ENCODE assay signal across 15 cellular contexts in the genomic region with DNA sequence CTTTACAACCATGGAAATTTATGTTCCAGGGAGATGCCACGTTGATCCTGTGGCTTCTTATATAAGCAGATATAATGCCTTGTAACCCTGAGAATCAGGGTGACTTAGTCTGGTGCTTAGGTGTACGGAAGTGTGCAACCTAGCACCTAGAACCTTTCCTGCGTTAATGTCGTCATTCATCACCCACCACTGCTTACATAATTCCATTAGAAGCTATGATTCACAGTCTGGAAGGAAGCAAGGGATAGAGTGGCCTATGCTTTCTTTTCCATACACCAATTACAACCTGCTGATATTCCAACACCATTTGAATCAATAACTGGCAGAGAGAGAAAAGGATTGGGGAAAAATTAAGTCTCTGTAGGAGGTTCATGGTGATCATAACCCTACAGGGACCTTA.
"Had no signal": no experiment of that assay in that cellular context is flagged by ENCODE, and none has a peak within 500 bp of the region (broad histone marks: within the 10 kb centered on the region; RNA-seq: fewer than 3 reads in every experiment).

No MANE protein-coding gene starts in this region.

- H3K9me3 Mint-ChIP-seq: nephron progenitor cell had no signal

- H3K36me3 Mint-ChIP-seq: stimulated activated effector memory CD8-positive, alpha-beta T cell treated with anti-CD3 and anti-CD28 coated beads, Interleukin-12 subunit alpha, Interleukin-12 subunit beta, amount 100 ng/mL, for 72 hours had no signal

- ATAC-seq: activated CD4-positive, CD25-positive, alpha-beta regulatory T cell treated with anti-CD3 and anti-CD28 coated beads, Interleukin-2, amount 50 U/mL, for 24 hours; body of pancreas; stimulated activated effector memory CD8-positive, alpha-beta T cell treated with anti-CD3 and anti-CD28 coated beads, Interleukin-12 subunit alpha, Interleukin-12 subunit beta, amount 100 ng/mL, for 72 hours had no signal

- H3K27ac Mint-ChIP-seq: nephron progenitor cell; stimulated activated effector memory CD8-positive, alpha-beta T cell treated with anti-CD3 and anti-CD28 coated beads, Interleukin-12 subunit alpha, Interleukin-12 subunit beta, amount 100 ng/mL, for 72 hours had no signal

- H3K9me3 ChIP-seq: adrenal gland, body of pancreas, esophagus squamous epithelium, left ventricle myocardium inferior, tibial artery had no signal

- H3K36me3 ChIP-seq: adrenal gland, esophagus squamous epithelium, left ventricle myocardium inferior, tibial artery had no signal

- H3K4me1 Mint-ChIP-seq: nephron progenitor cell; stimulated activated effector memory CD8-positive, alpha-beta T cell treated with anti-CD3 and anti-CD28 coated beads, Interleukin-12 subunit alpha, Interleukin-12 subunit beta, amount 100 ng/mL, for 72 hours had no signal

- H3K4me1 ChIP-seq: left ventricle myocardium inferior had no signal

- H3K27ac ChIP-seq: adrenal gland, body of pancreas, esophagus squamous epithelium, left ventricle myocardium inferior, tibial artery had no signal

- H3K4me3 ChIP-seq: adrenal gland, body of pancreas, esophagus squamous epithelium, left ventricle myocardium inferior, skin epidermis, tibial artery had no signal

- DNase-seq: activated naive CD4-positive, alpha-beta T cell treated with anti-CD3 and anti-CD28 coated beads, Interleukin-2, amount 50 U/mL, for 16 hours; activated T-cell treated with anti-CD3 and anti-CD28 coated beads, Interleukin-2, amount 50 U/mL, for 1 hour; adrenal gland; body of pancreas; cerebellar nuclear complex; esophagus squamous epithelium; foreskin melanocyte; head of caudate nucleus; left ventricle myocardium inferior; mesendoderm; nephron progenitor cell; tibial artery had no signal

- H3K27me3 ChIP-seq: adrenal gland, body of pancreas, esophagus squamous epithelium, tibial artery had no signal

- H3K4me3 Mint-ChIP-seq: nephron progenitor cell; stimulated activated effector memory CD8-positive, alpha-beta T cell treated with anti-CD3 and anti-CD28 coated beads, Interleukin-12 subunit alpha, Interleukin-12 subunit beta, amount 100 ng/mL, for 72 hours had no signal
